In genomic region chr9:124761710-124762109, GRCh38 we compare ENCODE assay signal across 1 cellular context.
TF ChIP-seq lines count a peak whose summit lies in the region.

No MANE protein-coding gene starts in this region.

TF ChIP-seq in H1, 55 proteins besides CTCF, POLR2A, EP300 and RAD21:
- TF ChIP-seq POLR2AphosphoS5 (IDR thresholded peaks at IDR 0.05; ENCODE audit: low read depth, low read length) (no peak), KDM1A (IDR thresholded peaks at IDR 0.05; ENCODE audit: borderline replicate concordance, low read length) (no peak), SP4 (IDR thresholded peaks at IDR 0.05; ENCODE audit: low read length) (no peak), CHD1 (IDR thresholded peaks at IDR 0.05; ENCODE audit: low read depth, low read length) (no peak), BRCA1 (IDR thresholded peaks at IDR 0.05; ENCODE audit: low read depth, low read length) (no peak), SIRT6 (IDR thresholded peaks at IDR 0.05; ENCODE audit: low read length) (no peak), JUN (IDR thresholded peaks at IDR 0.05; ENCODE audit: low read depth, low read length) (no peak), TCF12 (IDR thresholded peaks at IDR 0.05; ENCODE audit: low read depth, low read length) (no peak), CBX8 (IDR thresholded peaks at IDR 0.05; ENCODE audit: borderline replicate concordance, low read depth, low read length) (no peak), CREB1 (IDR thresholded peaks at IDR 0.05) (no peak), POU5F1 (IDR thresholded peaks at IDR 0.05; ENCODE audit: low read depth, low read length) (no peak)
